In genomic region chr4:41575665-41576064, GRCh38 we compare ENCODE assay signal across 24 cellular contexts. TPM values are rescaled to one million over a fixed set of nuclear protein-coding genes. Genes with fewer than 3 reads are reported as not detected.
A peak's percentile ranks its signal among the peaks of the same experiment; 100 is the strongest.
DNase-seq lines count a peak whose midpoint lies in the region; ATAC-seq, FAIRE-seq and TF ChIP-seq lines count a peak whose summit lies in the region.
"Had no signal": no experiment of that assay in that cellular context is flagged by ENCODE, and none has a peak within 500 bp of the region (broad histone marks: within the 10 kb centered on the region; RNA-seq: fewer than 3 reads in every experiment).

No MANE protein-coding gene starts in this region.

- H3K79me2 ChIP-seq in PC-3 (ENCODE audit: low read length) = no peaks in the 10 kb centered on the region

- H3K4me2 ChIP-seq in PC-3 (ENCODE audit: low read length) (peak overlapping the region; percentile 36), skeletal muscle satellite cell (ENCODE audit: low read length) (peak overlapping the region; percentile 50)

- H2AFZ ChIP-seq in PC-3 (ENCODE audit: low read length) = no peak overlapping the region

- H3K4me3 ChIP-seq in BE2C (ENCODE audit: low read depth, low read length) (no peak overlapping the region), PC-3 (ENCODE audit: low read length) (0 out of 2 replicates have a peak overlapping the region, but pooled peaks have one; percentile 2), skeletal muscle satellite cell (ENCODE audit: low read length) (no peak overlapping the region)
- H3K4me3 ChIP-seq: dorsolateral prefrontal cortex, SJSA1, skin epidermis, transverse colon had no signal

- H3K9me2 ChIP-seq in PC-3 (replicated peaks; ENCODE audit: low read length) = no peaks in the 10 kb centered on the region

- no peak for DNase-seq in BE2C
- peak; percentile 13 for DNase-seq in PC-3
- no peak for DNase-seq in epithelial cell of prostate (ENCODE audit: low read depth, low spot score)
- DNase-seq in activated T-cell treated with anti-CD3 and anti-CD28 coated beads, Interleukin-2, amount 50 U/mL, for 48 hours = no peak
- DNase-seq in NCI-H2196 (lab: John Stamatoyannopoulos, UW; ENCODE audit: unreplicated experiment) = no peak
- no peak for DNase-seq in GM19239 (ENCODE audit: insufficient read length, low spot score)
- DNase-seq: activated CD4-positive, alpha-beta memory T cell treated with anti-CD3 and anti-CD28 coated beads, Interleukin-2, amount 10 ng/mL, durations not matched to agents 7 days and 5 days; activated naive CD8-positive, alpha-beta T cell treated with anti-CD3 and anti-CD28 coated beads, Interleukin-2, amount 10 ng/mL, durations not matched to agents 7 days and 5 days; cerebellar nuclear complex; dorsolateral prefrontal cortex; kidney; midbrain; naive thymus-derived CD8-positive, alpha-beta T cell; NCI-H1436 treated with DMSO at 0.1 percent for 48 hours; nucleus accumbens; stimulated activated naive CD8-positive, alpha-beta T cell treated with anti-CD3 and anti-CD28 coated beads, Interleukin-15, amount 100 ng/mL, for 72 hours; transverse colon had no signal

- no peaks in the 10 kb centered on the region for H3K36me3 ChIP-seq in BE2C
- no peaks in the 10 kb centered on the region for H3K36me3 ChIP-seq in PC-3 (ENCODE audit: low read depth, low read length)
- H3K36me3 ChIP-seq in skeletal muscle satellite cell (ENCODE audit: insufficient read depth, low read length) = no peaks in the 10 kb centered on the region
- H3K36me3 ChIP-seq: SJSA1, transverse colon had no signal

- CTCF ChIA-PET in PC-3 (lab: Charles Lee) = no interaction called here

- no peak overlapping the region for H3K9ac ChIP-seq in PC-3 (ENCODE audit: low read length)
- peak overlapping the region; percentile 68 for H3K9ac ChIP-seq in skeletal muscle satellite cell (ENCODE audit: low read depth, low read length)

- intact Hi-C loops in PC-3 (cut with micrococcal nuclease) = loop anchor here (1.0 kb wide), 1 partner anchor 256 kb away; no protein-coding TSS in a partner anchor

- BruUV-seq in PC-3 (replicated peaks; lab: Mats Ljungman, UMichigan) = no TSS peak

- FAIRE-seq in GM19239 (lab: Jason Lieb, UNC) = no peak
- FAIRE-seq: kidney, RCC 7860 had no signal

- no peaks in the 10 kb centered on the region for H4K20me1 ChIP-seq in PC-3 (ENCODE audit: low read length)

- H3K27me3 ChIP-seq in BE2C = no peaks in the 10 kb centered on the region
- no peaks in the 10 kb centered on the region for H3K27me3 ChIP-seq in PC-3 (ENCODE audit: low read length)
- no peaks in the 10 kb centered on the region for H3K27me3 ChIP-seq in skeletal muscle satellite cell (ENCODE audit: control insufficient read depth, insufficient read depth, low read length)
- H3K27me3 ChIP-seq: dorsolateral prefrontal cortex, SJSA1, transverse colon had no signal

- H3K4me1 ChIP-seq in BE2C = peaks cover 10% of the 10 kb centered on the region
- H3K4me1 ChIP-seq in PC-3 (ENCODE audit: insufficient read depth, low read length) = peaks cover 25% of the 10 kb centered on the region
- H3K4me1 ChIP-seq in skeletal muscle satellite cell (ENCODE audit: control insufficient read depth, insufficient read depth, low read length) = peaks cover 38% of the 10 kb centered on the region
- H3K4me1 ChIP-seq: transverse colon had no signal

- peaks cover 3% of the 10 kb centered on the region for H3F3A ChIP-seq in PC-3 (ENCODE audit: low read length, unreplicated experiment)

- POLR2A ChIA-PET in PC-3 (lab: Charles Lee; ENCODE audit: unreplicated experiment) = no interaction called here

- peak overlapping the region; percentile 54 for H3K27ac ChIP-seq in PC-3 (ENCODE audit: low read length)
- H3K27ac ChIP-seq in epithelial cell of prostate = peak overlapping the region; percentile 94
- H3K27ac ChIP-seq: HL-60, SJSA1, skin epidermis had no signal

- ATAC-seq in PC-3 (no peak; the same call in 1 of the 2 replicates), HG02610 (IDR thresholded peaks at IDR 0.05; ENCODE audit: unreplicated experiment) (no peak)
- ATAC-seq: naive thymus-derived CD8-positive, alpha-beta T cell; stimulated activated naive CD8-positive, alpha-beta T cell treated with anti-CD3 and anti-CD28 coated beads, Interleukin-15, amount 100 ng/mL, for 72 hours had no signal

- TF ChIP-seq CTCF in BE2C (IDR thresholded peaks at IDR 0.05; ENCODE audit: low read depth, low read length) (0 out of 2 replicates have a peak, but pooled peaks have one; percentile 17), PC-3 (conservative IDR thresholded peaks at IDR 0.05; ENCODE audit: low read depth, low read length) (no peak)

- H3K9me3 ChIP-seq in BE2C (no peaks in the 10 kb centered on the region; the same call in 1 of the 2 replicates), PC-3 (ENCODE audit: low read length) (no peaks in the 10 kb centered on the region), skeletal muscle satellite cell (replicated peaks; ENCODE audit: low read length) (no peaks in the 10 kb centered on the region)
- H3K9me3 ChIP-seq: SJSA1, transverse colon had no signal

RNA-seq across cellular contexts. Expression of gene LIMCH1, which starts 37.7 kb away (rescaled TPM):
- 55.0 TPM for polyA plus RNA-seq in BE2C (2012; ENCODE audit: insufficient read depth, insufficient read length, low read depth)
- total RNA-seq in PC-3 (2014; rRNA removed) = 19.7 and 27.1 TPM in 2 replicates
- 1.5 and 4.4 TPM in 2 replicates for total RNA-seq in skeletal muscle satellite cell (2012; rRNA removed)
- total RNA-seq: activated CD4-positive, alpha-beta memory T cell treated with anti-CD3 and anti-CD28 coated beads, Interleukin-2, amount 10 ng/mL, durations not matched to agents 7 days and 5 days; activated naive CD8-positive, alpha-beta T cell treated with anti-CD3 and anti-CD28 coated beads, Interleukin-2, amount 10 ng/mL, durations not matched to agents 7 days and 5 days; naive thymus-derived CD8-positive, alpha-beta T cell; T-helper 1 cell treated with Interleukin-12 subunit alpha and Interleukin-12 subunit beta and Interleukin-4 antibody, amounts not matched to agents 30 ng/mL and 1 ng/mL, for 36 hours had no signal
- polyA plus RNA-seq: naive thymus-derived CD8-positive, alpha-beta T cell had no signal
